Comparison of ENCODE assay signal across 9 cellular contexts in genomic region chr6:162770136-162770535, GRCh38. TPM values are rescaled to one million over a fixed set of nuclear protein-coding genes. Genes with fewer than 3 reads are reported as not detected.
"Had no signal": no experiment of that assay in that cellular context is flagged by ENCODE, and none has a peak within 500 bp of the region (broad histone marks: within the 10 kb centered on the region; RNA-seq: fewer than 3 reads in every experiment).

No MANE protein-coding gene starts in this region.

- ATAC-seq: K562 had no signal

- H3K9ac ChIP-seq: KMS-11 had no signal

- H3K27me3 Mint-ChIP-seq: IgD-negative memory B cell had no signal

- H3K4me2 ChIP-seq: KMS-11 had no signal

- DNase-seq: IMR-90, KBM-7, KG1 had no signal

- H3K27ac Mint-ChIP-seq: IgD-negative memory B cell had no signal

- FAIRE-seq: HTR-8/SVneo, K562 had no signal

- H3K36me3 Mint-ChIP-seq: IgD-negative memory B cell had no signal

- H3K4me1 Mint-ChIP-seq: IgD-negative memory B cell had no signal

- H3K4me3 ChIP-seq: K562 had no signal

- H3K27ac ChIP-seq: HL-60, KMS-11 had no signal

RNA-seq across cellular contexts. Expression of gene PACRG, which starts 42.4 kb away (rescaled TPM):
- total RNA-seq: HT1080, IMR-90, K562 had no signal
- polyA plus RNA-seq: IgD-negative memory B cell, IMR-90 had no signal

RNA-seq across cellular contexts. Expression of gene PRKN, which starts 42.6 kb away (rescaled TPM):
- total RNA-seq: HT1080 had no signal
